8 cellular contexts compared by ENCODE assay signal in genomic region chr2:113136828-113137775, GRCh38. TPM values are rescaled to one million over a fixed set of nuclear protein-coding genes. Genes with fewer than 3 reads are reported as not detected.
DNase-seq lines count a peak whose midpoint lies in the region; ATAC-seq and TF ChIP-seq lines count a peak whose summit lies in the region.

No MANE protein-coding gene starts in this region.

- no peak overlapping the region for H2AK9ac ChIP-seq in IMR-90 (replicated peaks; ENCODE audit: low read depth, low read length, poor library complexity)

- WGBS in IMR-90 (ENCODE audit: extremely low coverage in 2 of 2, insufficient read length in 1 of 2), 2 experiments = 0% methylated on average over 1 of the region's 8 CpGs; no CpG with 5 or more reads in 1 of the 2 experiments

- peaks cover 2% of the 10 kb centered on the region for H3K36me3 Mint-ChIP-seq in T-helper 17 cell (ENCODE audit: low read depth)

- H3K4ac ChIP-seq in IMR-90 (ENCODE audit: low read depth, low read length) = no peak overlapping the region

- intact Hi-C loops in IMR-90 (cut with micrococcal nuclease) = no loop called here

- H3K4me3 ChIP-seq in IMR-90 (ENCODE audit: insufficient read depth, low read depth, low read length) = no peak overlapping the region

- H2BK5ac ChIP-seq in IMR-90 (ENCODE audit: low read depth, low read length, poor library complexity, severe bottlenecking) = no peak overlapping the region

- no peak overlapping the region for H2AK5ac ChIP-seq in IMR-90 (ENCODE audit: low read depth, low read length)

- H3K27ac Mint-ChIP-seq in T-helper 17 cell = no peak overlapping the region

- H4K20me1 ChIP-seq in IMR-90 (ENCODE audit: insufficient read depth, low read length) = no peaks in the 10 kb centered on the region

- H2BK120ac ChIP-seq in IMR-90 (ENCODE audit: low read depth, low read length) = no peak overlapping the region

- no peak overlapping the region for H3K56ac ChIP-seq in IMR-90 (ENCODE audit: extremely low read depth, insufficient read depth, low read length)

- no peak overlapping the region for H4K5ac ChIP-seq in IMR-90 (ENCODE audit: low read depth, low read length)

- BruUV-seq in IMR-90 (replicated peaks; lab: Mats Ljungman, UMichigan) = no TSS peak

- TF ChIP-seq RAD21 in IMR-90 (IDR thresholded peaks at IDR 0.05; ENCODE audit: low read length) = peak; percentile 52

- ATAC-seq in IMR-90 (ENCODE audit: low read depth) (peak; percentile 70), T-helper 17 cell (peak; percentile 42), HG02571 (IDR thresholded peaks at IDR 0.05; ENCODE audit: unreplicated experiment) (no peak), GM21360 (IDR thresholded peaks at IDR 0.05; ENCODE audit: unreplicated experiment) (no peak)

- peaks cover 15% of the 10 kb centered on the region for H3K27me3 ChIP-seq in IMR-90 (ENCODE audit: control insufficient read depth, insufficient read depth, low read length)

- H2BK15ac ChIP-seq in IMR-90 (ENCODE audit: low read depth, low read length) = no peak overlapping the region

- peaks cover 17% of the 10 kb centered on the region for H3K4me1 Mint-ChIP-seq in T-helper 17 cell

- H4K8ac ChIP-seq in IMR-90 (ENCODE audit: low read depth in 2 of 2, low read length in 2 of 2) = no peak overlapping the region

- POLR2A ChIA-PET in IMR-90 (lab: Charles Lee; ENCODE audit: unreplicated experiment) = no interaction called here

- peak; percentile 61 for TF ChIP-seq CTCF in IMR-90 (conservative IDR thresholded peaks at IDR 0.05; ENCODE audit: low read depth, low read length)

- no peak overlapping the region for H2BK20ac ChIP-seq in IMR-90 (ENCODE audit: low read depth, low read length)

- H3K23ac ChIP-seq in IMR-90 (ENCODE audit: low read depth, low read length) = no peak overlapping the region

- H3K9me3 ChIP-seq in IMR-90 (ENCODE audit: control insufficient read depth, insufficient read depth, low read length) = no peaks in the 10 kb centered on the region
- no peaks in the 10 kb centered on the region for H3K9me3 ChIP-seq in T-helper 17 cell (ENCODE audit: control insufficient read depth, low read length, poor library complexity, severe bottlenecking)

- in situ Hi-C loops in IMR-90 (cut with MboI; ENCODE audit: low sequenced_read_pairs) = loop anchor here (5.0 kb wide), 1 partner anchor 235 kb away; no protein-coding TSS in a partner anchor

- CTCF ChIA-PET in IMR-90 (lab: Yijun Ruan, JAX) = interaction anchor here (1.0 to 2.6 kb wide), 4 partner anchors 62 to 253 kb away, joined by 4 to 24 read pairs (median 10); no protein-coding TSS in a partner anchor

- no peaks in the 10 kb centered on the region for H3K27me3 Mint-ChIP-seq in T-helper 17 cell

- DNase-seq in NCI-H1105 treated with DMSO at 0.1 percent for 48 hours (lab: John Stamatoyannopoulos, UW) (peak; percentile 25), NCI-H1105 (lab: John Stamatoyannopoulos, UW) (no peak), IMR-90 (peak; percentile 42), T-helper 17 cell (no peak), ecto neural progenitor cell (ENCODE audit: low spot score) (peak; percentile 49), middle frontal gyrus (ENCODE audit: extremely low spot score, low spot score) (peak; percentile 13)

- no peak overlapping the region for H3K14ac ChIP-seq in IMR-90 (replicated peaks; ENCODE audit: low read depth, low read length)

- peak overlapping the region; percentile 56 for H3K4me3 Mint-ChIP-seq in T-helper 17 cell

- H3K79me1 ChIP-seq in IMR-90 (ENCODE audit: low read depth in 1 of 2, low read length in 2 of 2) = no peaks in the 10 kb centered on the region

- no peaks in the 10 kb centered on the region for H3K36me3 ChIP-seq in IMR-90 (ENCODE audit: control insufficient read depth, insufficient read depth, low read length)

- H3K4me1 ChIP-seq in IMR-90 (ENCODE audit: control insufficient read depth, insufficient read depth, low read length) = no peaks in the 10 kb centered on the region

- H3K9ac ChIP-seq in IMR-90 (ENCODE audit: low read depth, low read length) = no peak overlapping the region

- H2AFZ ChIP-seq in IMR-90 (replicated peaks; ENCODE audit: low read length, poor library complexity) = no peak overlapping the region

- dilution Hi-C loops in IMR-90 (cut with HindIII; ENCODE audit: low sequenced_read_pairs, unreplicated experiment) = no loop called here

- no peak overlapping the region for H3K18ac ChIP-seq in IMR-90 (ENCODE audit: low read depth, low read length)

- H3K27ac ChIP-seq in IMR-90 (ENCODE audit: insufficient read depth, low read length) = no peak overlapping the region

- no peak overlapping the region for H4K91ac ChIP-seq in IMR-90 (ENCODE audit: insufficient read depth, low read depth, low read length)

- no peak overlapping the region for H3K4me2 ChIP-seq in IMR-90 (ENCODE audit: low read depth, low read length)

- TF ChIP-seq POLR2A in IMR-90 (IDR thresholded peaks at IDR 0.05; ENCODE audit: low read depth, low read length) = no peak

- no peaks in the 10 kb centered on the region for H3K9me1 ChIP-seq in IMR-90 (ENCODE audit: insufficient read depth, low read length)

TF ChIP-seq in IMR-90, 13 proteins besides CTCF, POLR2A, EP300 and RAD21:
- peak; percentile 73 for TF ChIP-seq SMC3 (IDR thresholded peaks at IDR 0.05; ENCODE audit: low read depth, low read length)
- TF ChIP-seq MAZ (IDR thresholded peaks at IDR 0.05; ENCODE audit: borderline replicate concordance, low read depth, low read length) = no peak
- TF ChIP-seq CHD1 (IDR thresholded peaks at IDR 0.05; ENCODE audit: low read depth, low read length) = no peak
- peak; percentile 76 for TF ChIP-seq MAFK (IDR thresholded peaks at IDR 0.05; ENCODE audit: low read depth, low read length)

RNA-seq across cellular contexts. Expression of gene IL1RN, which starts 9.7 kb away (rescaled TPM):
- total RNA-seq in IMR-90 (2012; rRNA removed) (not detected in 2 replicates), T-helper 17 cell (1 to 10 TPM in 1 of 2 donors, under 1 TPM in 1; 0.68 to 1.2 TPM)
- not detected in 2 replicates for polyA plus RNA-seq in IMR-90 (2012; rRNA removed)
- not detected in 2 replicates for polyA plus RNA-seq in IMR-90 (2012; cell fraction: cytosol; rRNA removed)
- polyA plus RNA-seq in IMR-90 (2012; cell fraction: nucleus; rRNA removed; ENCODE audit: low replicate concordance) = not detected in 2 replicates

RNA-seq across cellular contexts. Expression of gene PSD4, which starts 36.7 kb away (rescaled TPM):
- total RNA-seq in IMR-90 (2012; rRNA removed) (0.28 and 0.36 TPM in 2 replicates), T-helper 17 cell (100 to 1,000 TPM; 141 to 160 TPM)
- 0.55 and 0.70 TPM in 2 replicates for polyA plus RNA-seq in IMR-90 (2012; rRNA removed)
- polyA plus RNA-seq in IMR-90 (2012; cell fraction: cytosol; rRNA removed) = 0.48 and 0.76 TPM in 2 replicates
- polyA plus RNA-seq in IMR-90 (2012; cell fraction: nucleus; rRNA removed; ENCODE audit: low replicate concordance) = 0.66 and 0.72 TPM in 2 replicates

Comparison
In these comparisons a context has a peak if more than half of its experiments do, and no peak if none do; other contexts are left out.
1. DNase-seq: peak in NCI-H1105 treated with DMSO at 0.1 percent for 48 hours (single experiment), IMR-90 (single experiment), ecto neural progenitor cell (single experiment) and middle frontal gyrus (single experiment); none in NCI-H1105 (single experiment) and T-helper 17 cell (0 of 3).
2. ATAC-seq: peak in IMR-90 (single experiment) and T-helper 17 cell (single experiment); none in HG02571 (single experiment) and GM21360 (single experiment).
3. RNA of gene PSD4, which starts 36.7 kb away (total RNA-seq): 141 to 160 TPM in T-helper 17 cell; 0.28 to 0.36 TPM in IMR-90; every median in the first group is over 100 times any median in the second.